ENCODE assay signal across 28 cellular contexts in the genomic region with DNA sequence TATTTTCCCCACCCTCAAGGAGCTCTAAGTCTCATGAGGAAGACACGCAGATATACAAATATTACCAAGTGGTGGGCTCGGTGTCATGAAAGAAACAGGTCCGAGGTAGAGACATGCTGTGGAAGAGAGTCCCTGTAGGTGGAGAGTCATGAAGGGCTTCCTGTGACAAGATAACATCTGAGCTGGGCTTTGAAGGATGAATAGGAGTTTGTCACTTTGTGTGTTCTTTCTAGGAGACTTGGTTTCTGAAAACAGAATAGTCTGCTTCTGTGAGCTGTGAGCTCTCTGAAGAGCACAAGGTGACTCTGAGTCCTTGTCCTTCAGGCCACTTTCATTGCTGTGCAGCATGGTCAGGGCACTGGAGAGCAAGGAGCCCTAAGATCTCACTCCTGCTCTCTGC.
DNase-seq lines count a peak whose midpoint lies in the region; FAIRE-seq and TF ChIP-seq lines count a peak whose summit lies in the region.
"Had no signal": no experiment of that assay in that cellular context is flagged by ENCODE, and none has a peak within 500 bp of the region (broad histone marks: within the 10 kb centered on the region; RNA-seq: fewer than 3 reads in every experiment).

No MANE protein-coding gene starts in this region.

- H3K14ac ChIP-seq in H9 (ENCODE audit: insufficient read depth, low read length), result no peak overlapping the region; the same call in 1 of the 2 replicates
- no peak overlapping the region for H3K14ac ChIP-seq in H1 (ENCODE audit: insufficient read length)

- H3K27ac Mint-ChIP-seq in H9, result no peak overlapping the region
- no peak overlapping the region for H3K27ac Mint-ChIP-seq in CD8-positive, alpha-beta memory T cell
- H3K27ac Mint-ChIP-seq: B cell; CD4-positive, alpha-beta T cell; CD8-positive, alpha-beta T cell had no signal

- H2BK120ac ChIP-seq in H9 (ENCODE audit: low read depth, low read length, poor library complexity, severe bottlenecking), result no peak overlapping the region
- no peak overlapping the region for H2BK120ac ChIP-seq in H1 (replicated peaks; ENCODE audit: low read depth, low read length)

- H4K91ac ChIP-seq in H9 (ENCODE audit: insufficient read length, low read depth, low read length) (no peak overlapping the region), H1 (replicated peaks; ENCODE audit: insufficient read length, low read length) (no peak overlapping the region)

- H3K27ac ChIP-seq in H9 (ENCODE audit: insufficient read length, low read depth, low read length) (no peak overlapping the region), HEK293 (ENCODE audit: extremely low read depth, low read depth, low read length) (no peak overlapping the region), H1 (ENCODE audit: low read depth, low read length) (no peak overlapping the region)
- no peak overlapping the region for H3K27ac ChIP-seq in CD8-positive, alpha-beta memory T cell (ENCODE audit: low read depth, low read length)
- H3K27ac ChIP-seq: BLaER1 treated with 17β-estradiol and CSF1 and Interleukin-3, amounts not matched to agents 10 nM and 100 nM; C4-2B had no signal

- H4K8ac ChIP-seq in H9 (replicated peaks; ENCODE audit: insufficient read length, low read depth, low read length) (no peak overlapping the region), H1 (ENCODE audit: extremely low read depth, insufficient read depth, low read length) (0 out of 2 replicates have a peak overlapping the region, but pooled peaks have one; percentile 28)

- CTCF ChIA-PET in HEK293 (lab: Yijun Ruan, JAX) (interaction anchor here (1.1 kb wide), 1 partner anchor 116 kb away, joined by 4 read pairs; no protein-coding TSS in a partner anchor), H1 (lab: Charles Lee; ENCODE audit: partially characterized antibody) (interaction anchor here (0.6 to 1.9 kb wide), 7 partner anchors 8 to 199 kb away, joined by 3 to 7 read pairs (median 4); no protein-coding TSS in a partner anchor)
- CTCF ChIA-PET in CD8-positive, alpha-beta memory T cell (lab: Charles Lee), result no interaction called here

- TF ChIP-seq EP300 in H1 (IDR thresholded peaks at IDR 0.05; ENCODE audit: borderline replicate concordance in 1 of 2, low read depth in 2 of 2, low read length in 2 of 2), result no peak

- H3K56ac ChIP-seq in H9 (ENCODE audit: insufficient read length, low read depth, low read length) (no peak overlapping the region), H1 (replicated peaks; ENCODE audit: insufficient read length, low read depth, low read length) (no peak overlapping the region)

- no CpG with 5 or more reads among the region's 3 CpGs for WGBS in H9 (ENCODE audit: extremely low coverage, insufficient read length, low lambda C conversion rate)
- WGBS in H1 (ENCODE audit: extremely low coverage in 1 of 2, insufficient coverage in 1 of 2, insufficient read length in 1 of 2, insufficient replicate concordance in 2 of 2, low coverage in 1 of 2, low lambda C conversion rate in 2 of 2, missing lambda C conversion rate in 1 of 2), 2 experiments, result 91% methylated on average over 3 of the region's 3 CpGs; no CpG with 5 or more reads in 1 of the 2 experiments

- no peak overlapping the region for H4K5ac ChIP-seq in H9 (ENCODE audit: insufficient read length, low read depth, low read length)
- no peak overlapping the region for H4K5ac ChIP-seq in H1 (ENCODE audit: insufficient read length, low read depth, low read length)

- no peak for TF ChIP-seq CTCF in H9 (conservative IDR thresholded peaks at IDR 0.05)
- no peak for TF ChIP-seq CTCF in HEK293 (tag by site-specific recombination; IDR thresholded peaks at IDR 0.05)
- TF ChIP-seq CTCF in H1 (IDR thresholded peaks at IDR 0.05; ENCODE audit: control extremely low read depth in 1 of 3, insufficient read depth in 1 of 3, low read depth in 1 of 3, low read length in 3 of 3), result no peak

- H3K4me1 Mint-ChIP-seq in H9, result no peaks in the 10 kb centered on the region
- H3K4me1 Mint-ChIP-seq in CD8-positive, alpha-beta memory T cell, result no peaks in the 10 kb centered on the region
- H3K4me1 Mint-ChIP-seq: B cell had no signal

- H3T11ph ChIP-seq in H9 (ENCODE audit: low read length), result no peak overlapping the region

- peaks cover 28% of the 10 kb centered on the region for H3K27me3 Mint-ChIP-seq in H9 (ENCODE audit: low read depth)
- H3K27me3 Mint-ChIP-seq in CD8-positive, alpha-beta memory T cell, result peaks cover 7 to 32% of the 10 kb centered on the region in 2 donors

- H3K36me3 Mint-ChIP-seq in H9 (ENCODE audit: insufficient read depth in 1 of 3, low read depth in 3 of 3), result no peaks in the 10 kb centered on the region
- H3K36me3 Mint-ChIP-seq in CD8-positive, alpha-beta memory T cell, result no peaks in the 10 kb centered on the region
- H3K36me3 Mint-ChIP-seq: CD8-positive, alpha-beta T cell had no signal

- no peak overlapping the region for H2AFZ ChIP-seq in H9 (ENCODE audit: low read length)
- no peak overlapping the region for H2AFZ ChIP-seq in H1 (ENCODE audit: low read length)

- H3K9ac ChIP-seq in H9 (ENCODE audit: extremely low read depth, insufficient read length, low read length) (no peak overlapping the region), H1 (replicated peaks in 1 of 4; ENCODE audit: extremely low read depth in 1 of 4, low read depth in 3 of 4, low read length in 3 of 4) (no peak overlapping the region)
- H3K9ac ChIP-seq: BLaER1 treated with 17β-estradiol and CSF1 and Interleukin-3, amounts not matched to agents 10 nM and 100 nM had no signal

- POLR2A ChIA-PET in HEK293 (lab: Yijun Ruan, JAX) (no interaction called here), H1 (lab: Charles Lee; ENCODE audit: partially characterized antibody) (no interaction called here)
- POLR2A ChIA-PET in CD8-positive, alpha-beta memory T cell (lab: Charles Lee), result no interaction called here

- H2BK5ac ChIP-seq in H9 (ENCODE audit: insufficient read length, low read length) (no peak overlapping the region), H1 (ENCODE audit: low read depth, low read length) (no peak overlapping the region)

- H3K18ac ChIP-seq in H9 (ENCODE audit: insufficient read length, low read depth, low read length) (no peak overlapping the region), H1 (ENCODE audit: extremely low read depth, low read length) (no peak overlapping the region)

- H3K4me3 ChIP-seq in HEK293 (ENCODE audit: low read depth, low read length) (no peak overlapping the region), H1 (ENCODE audit: extremely low read depth in 1 of 4, insufficient read depth in 2 of 4, low read depth in 3 of 4, low read length in 4 of 4) (no peak overlapping the region)
- H3K4me3 ChIP-seq in CD8-positive, alpha-beta memory T cell (ENCODE audit: low read length), result no peak overlapping the region
- H3K4me3 ChIP-seq: BLaER1 treated with 17β-estradiol and CSF1 and Interleukin-3, amounts not matched to agents 10 nM and 100 nM; GM12878 had no signal

- H3K4ac ChIP-seq in H9 (ENCODE audit: low read depth, low read length), result no peak overlapping the region
- no peak overlapping the region for H3K4ac ChIP-seq in H1 (replicated peaks; ENCODE audit: insufficient read length, low read depth, low read length)

- TF ChIP-seq POLR2A in H1 (IDR thresholded peaks at IDR 0.05; ENCODE audit: control extremely low read depth in 1 of 2, low read depth in 2 of 2, low read length in 2 of 2), result no peak

- intact Hi-C loops in posterior vena cava (cut with DNase I), result no loop called here

- H3K23ac ChIP-seq in H9 (ENCODE audit: insufficient read length, low read depth, low read length), result no peak overlapping the region
- H3K23ac ChIP-seq in H1 (ENCODE audit: insufficient read length), result no peak overlapping the region

- H2AK5ac ChIP-seq in H9 (ENCODE audit: insufficient read length, low read length), result no peak overlapping the region
- no peak overlapping the region for H2AK5ac ChIP-seq in H1 (ENCODE audit: low read depth, low read length)

- no peaks in the 10 kb centered on the region for H3K79me1 ChIP-seq in H9 (ENCODE audit: insufficient read depth, low read depth, low read length, poor library complexity, severe bottlenecking)
- H3K79me1 ChIP-seq in H1 (ENCODE audit: low read depth, low read length), result no peaks in the 10 kb centered on the region

- no peaks in the 10 kb centered on the region for H3K36me3 ChIP-seq in HEK293 (ENCODE audit: control insufficient read depth in 2 of 2, insufficient read depth in 1 of 2, low read length in 2 of 2)
- H3K36me3 ChIP-seq in H1 (ENCODE audit: control insufficient read depth in 2 of 4, insufficient read depth in 4 of 4, low read length in 3 of 4), result no peaks in the 10 kb centered on the region
- no peaks in the 10 kb centered on the region for H3K36me3 ChIP-seq in CD8-positive, alpha-beta memory T cell (ENCODE audit: insufficient read depth, low read length)
- H3K36me3 ChIP-seq: BLaER1 treated with 17β-estradiol and CSF1 and Interleukin-3, amounts not matched to agents 10 nM and 100 nM had no signal

- H3K4me1 ChIP-seq in H9 (ENCODE audit: insufficient read depth, low read length) (no peaks in the 10 kb centered on the region), HEK293 (ENCODE audit: control insufficient read depth, insufficient read depth, low read length) (no peaks in the 10 kb centered on the region), H1 (replicated peaks in 1 of 4; ENCODE audit: control insufficient read depth in 3 of 4, insufficient read depth in 4 of 4, low read length in 3 of 4) (no peaks in the 10 kb centered on the region)
- H3K4me1 ChIP-seq in CD8-positive, alpha-beta memory T cell (ENCODE audit: insufficient read depth, low read length), result no peaks in the 10 kb centered on the region

- FAIRE-seq in H1 (lab: Jason Lieb, UNC), result no peak
- FAIRE-seq: A204.1, GM12878, GM12892, GM18507 had no signal

- H2BK20ac ChIP-seq in H9 (ENCODE audit: low read depth, low read length, poor library complexity, severe bottlenecking) (no peak overlapping the region), H1 (ENCODE audit: low read length) (no peak overlapping the region)

- no peaks in the 10 kb centered on the region for H3K9me3 Mint-ChIP-seq in H9
- H3K9me3 Mint-ChIP-seq in CD8-positive, alpha-beta memory T cell, result no peaks in the 10 kb centered on the region
- H3K9me3 Mint-ChIP-seq: CD4-positive, alpha-beta T cell; CD8-positive, alpha-beta T cell had no signal

- H3K9me3 ChIP-seq in H9 (ENCODE audit: control insufficient read depth, low read depth, low read length), result no peaks in the 10 kb centered on the region
- no peaks in the 10 kb centered on the region for H3K9me3 ChIP-seq in HEK293 (ENCODE audit: control insufficient read depth, insufficient read depth, low read depth, low read length)
- no peaks in the 10 kb centered on the region for H3K9me3 ChIP-seq in H1 (ENCODE audit: insufficient read depth in 2 of 2, low read depth in 1 of 2, low read length in 1 of 2)
- no peaks in the 10 kb centered on the region for H3K9me3 ChIP-seq in CD8-positive, alpha-beta memory T cell (ENCODE audit: low read length)
- H3K9me3 ChIP-seq: BLaER1 treated with 17β-estradiol and CSF1 and Interleukin-3, amounts not matched to agents 10 nM and 100 nM had no signal

- H2BK12ac ChIP-seq in H9 (ENCODE audit: insufficient read length, low read depth, low read length) (no peak overlapping the region), H1 (ENCODE audit: low read depth, low read length) (no peak overlapping the region)

- no peak overlapping the region for H2BK15ac ChIP-seq in H9 (ENCODE audit: low read depth, low read length)
- H2BK15ac ChIP-seq in H1 (ENCODE audit: low read length), result no peak overlapping the region

- H3K23me2 ChIP-seq in H9 (ENCODE audit: insufficient read length, low read depth, low read length, poor library complexity, severe bottlenecking) (no peaks in the 10 kb centered on the region), H1 (ENCODE audit: low read depth, low read length) (peaks cover 2% of the 10 kb centered on the region; the same call in 1 of the 2 replicates)

- DNase-seq in H9 (peak; percentile 4), H1 (ENCODE audit: low read depth in 1 of 2, low spot score in 2 of 2) (no peak), islet precursor cell (peak; percentile 33), posterior vena cava (ENCODE audit: low spot score) (no peak), NCI-H345 treated with DMSO at 0.1 percent for 48 hours (lab: John Stamatoyannopoulos, UW; ENCODE audit: unreplicated experiment) (no peak)
- DNase-seq in CD8-positive, alpha-beta memory T cell, result no peak
- no peak for DNase-seq in activated CD4-positive, alpha-beta T cell treated with anti-CD3 and anti-CD28 coated beads for 4 hours
- DNase-seq: 8988T; ACHN; AML-193; CD4-positive, alpha-beta T cell; CD8-positive, alpha-beta T cell; COR-L47; DMS 273 treated with DMSO at 0.1 percent for 48 hours; DMS153; DMS53; DMS79; DND-41; EL; GDM1 had no signal

- H3K79me2 ChIP-seq in H9 (ENCODE audit: insufficient read depth, low read length), result no peaks in the 10 kb centered on the region
- no peaks in the 10 kb centered on the region for H3K79me2 ChIP-seq in H1 (ENCODE audit: control insufficient read depth in 1 of 2, insufficient read depth in 2 of 2, low read length in 2 of 2)

- no peaks in the 10 kb centered on the region for H4K20me1 ChIP-seq in H9 (ENCODE audit: control insufficient read depth, insufficient read depth, insufficient read length)
- H4K20me1 ChIP-seq in H1 (replicated peaks in 1 of 2; ENCODE audit: control insufficient read depth in 1 of 2, insufficient read depth in 2 of 2, low read length in 2 of 2), result peaks cover 0 to 2% of the 10 kb centered on the region in 2 experiments
- H4K20me1 ChIP-seq: BLaER1 treated with 17β-estradiol and CSF1 and Interleukin-3, amounts not matched to agents 10 nM and 100 nM had no signal

- H3K4me2 ChIP-seq in H9 (ENCODE audit: insufficient read depth, insufficient read length, low read length) (no peak overlapping the region), H1 (ENCODE audit: insufficient read depth in 1 of 2, low read depth in 2 of 2, low read length in 2 of 2) (no peak overlapping the region)

- H3K4me3 Mint-ChIP-seq in H9, result no peak overlapping the region
- no peak overlapping the region for H3K4me3 Mint-ChIP-seq in CD8-positive, alpha-beta memory T cell
- H3K4me3 Mint-ChIP-seq: B cell; CD4-positive, alpha-beta T cell; CD8-positive, alpha-beta T cell had no signal

- H3K27me3 ChIP-seq in H9 (ENCODE audit: insufficient read depth, low read length), result no peaks in the 10 kb centered on the region
- H3K27me3 ChIP-seq in H1 (replicated peaks in 1 of 4; ENCODE audit: control insufficient read depth in 3 of 4, extremely low read depth in 1 of 4, insufficient read depth in 3 of 4, low read length in 3 of 4), result no peaks in the 10 kb centered on the region; a peak in 2 of 7 replicates
- H3K27me3 ChIP-seq in CD8-positive, alpha-beta memory T cell (ENCODE audit: insufficient read depth, low read length, poor library complexity, severe bottlenecking), result peaks cover 4% of the 10 kb centered on the region
- H3K27me3 ChIP-seq: BLaER1 treated with 17β-estradiol and CSF1 and Interleukin-3, amounts not matched to agents 10 nM and 100 nM had no signal

- TF ChIP-seq RAD21 in H1 (IDR thresholded peaks at IDR 0.05 in 1 of 2, conservative IDR thresholded peaks at IDR 0.05 in 1 of 2; ENCODE audit: low read depth in 2 of 2, low read length in 2 of 2), result no peak

Comparison
In these comparisons a context has a peak if more than half of its experiments do, and no peak if none do; other contexts are left out.
1. DNase-seq: peak in H9 (single experiment) and islet precursor cell (single experiment); none in H1 (0 of 2), CD8-positive, alpha-beta memory T cell (0 of 5), posterior vena cava (single experiment), activated CD4-positive, alpha-beta T cell treated with anti-CD3 and anti-CD28 coated beads for 4 hours (0 of 2) and NCI-H345 treated with DMSO at 0.1 percent for 48 hours (single experiment).